In the genomic region with DNA sequence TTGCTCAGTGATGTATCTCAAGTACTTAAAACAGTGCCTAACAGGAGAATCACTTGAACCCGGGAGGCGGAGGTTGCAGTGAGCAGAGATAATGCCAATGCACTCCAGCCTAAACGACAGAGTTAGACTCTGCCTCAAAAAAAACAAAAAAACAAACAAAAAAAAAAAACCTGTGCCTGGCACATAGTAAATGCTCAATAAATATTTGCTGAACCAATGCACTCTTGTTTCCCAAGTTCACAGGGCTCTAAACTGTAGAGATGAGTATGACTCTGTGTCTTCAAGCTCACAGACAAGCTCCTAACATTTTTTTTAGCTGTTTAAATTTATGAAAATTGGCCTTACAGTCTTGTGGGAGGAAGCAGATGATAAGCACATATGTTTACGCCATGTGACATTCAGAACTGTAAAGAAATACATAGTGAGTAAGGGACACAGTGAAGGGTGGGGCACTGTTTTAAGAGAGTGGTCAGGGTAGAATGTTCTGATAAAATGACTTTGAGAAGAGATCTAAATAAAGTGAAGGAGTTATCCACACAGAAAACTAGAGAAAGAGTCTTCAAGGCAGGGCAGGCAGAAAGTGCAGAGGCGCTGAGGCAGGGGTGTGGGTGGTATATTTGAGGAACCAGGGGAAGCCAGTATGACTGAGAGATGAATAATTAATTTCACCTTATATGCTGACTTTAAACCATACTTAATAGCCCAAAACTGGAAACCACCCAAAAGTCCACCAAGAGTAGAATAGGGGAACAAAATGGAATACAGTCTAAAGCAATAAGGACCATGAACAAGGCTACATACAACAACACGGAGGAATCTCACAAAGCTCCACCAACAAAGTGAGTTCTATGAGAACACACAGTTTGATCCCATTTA, we compare ENCODE assay signal across 12 cellular contexts. TPM values are rescaled to one million over a fixed set of nuclear protein-coding genes. Genes with fewer than 3 reads are reported as not detected.
DNase-seq lines count a peak whose midpoint lies in the region; ATAC-seq and TF ChIP-seq lines count a peak whose summit lies in the region.
"Had no signal": no experiment of that assay in that cellular context is flagged by ENCODE, and none has a peak within 500 bp of the region (broad histone marks: within the 10 kb centered on the region; RNA-seq: fewer than 3 reads in every experiment).

No MANE protein-coding gene starts in this region.

- TF ChIP-seq CTCF in Loucy (conservative IDR thresholded peaks at IDR 0.05; ENCODE audit: low read length): no peak

- H3K9ac ChIP-seq in Loucy (ENCODE audit: low read depth, low read length, poor library complexity, severe bottlenecking) (peak overlapping the region; percentile 87), iPS-20b (ENCODE audit: low read depth, low read length) (peak overlapping the region; percentile 17; the same call in 1 of the 2 replicates)
- H3K9ac ChIP-seq: parathyroid adenoma had no signal

- H3K9me2 ChIP-seq in Loucy (replicated peaks; ENCODE audit: low read depth, low read length): no peaks in the 10 kb centered on the region

- no peak overlapping the region for H2AFZ ChIP-seq in Loucy (ENCODE audit: low read length)
- H2AFZ ChIP-seq: parathyroid adenoma had no signal

- H3F3A ChIP-seq in Loucy (ENCODE audit: low read depth): peaks cover 10% of the 10 kb centered on the region

- peak overlapping the region; percentile 91 for H3K4me2 ChIP-seq in Loucy (ENCODE audit: low read depth, low read length, poor library complexity, severe bottlenecking)
- H3K4me2 ChIP-seq: A549 had no signal

- H3K4me3 ChIP-seq in Loucy (ENCODE audit: low read length, poor library complexity, severe bottlenecking) (peak overlapping the region; percentile 78), iPS-20b (ENCODE audit: low read length) (no peak overlapping the region)
- H3K4me3 ChIP-seq: A549 had no signal

- peak overlapping the region; percentile 31 for H3K27ac ChIP-seq in iPS-20b (ENCODE audit: low read length)
- H3K27ac ChIP-seq: A549, parathyroid adenoma had no signal

- no peak for DNase-seq in activated CD4-positive, CD25-positive, alpha-beta regulatory T cell (lab: John Stamatoyannopoulos, UW)
- DNase-seq in NCI-H1048 (lab: John Stamatoyannopoulos, UW) (no peak), A172 (ENCODE audit: low spot score) (no peak), cerebellum (ENCODE audit: low spot score) (no peak)
- DNase-seq: NCI-H1694, Right ventricle myocardium superior had no signal

- no peaks in the 10 kb centered on the region for H4K20me1 ChIP-seq in Loucy (ENCODE audit: insufficient read depth, low read length, poor library complexity, severe bottlenecking)

- H3K9me3 ChIP-seq in Loucy (ENCODE audit: insufficient read depth, low read depth, low read length) (no peaks in the 10 kb centered on the region), iPS-20b (ENCODE audit: insufficient read depth, low read depth, low read length) (no peaks in the 10 kb centered on the region)
- H3K9me3 ChIP-seq: A549 had no signal

- no peaks in the 10 kb centered on the region for H3K27me3 ChIP-seq in Loucy (ENCODE audit: insufficient read depth, low read length, poor library complexity, severe bottlenecking)
- H3K27me3 ChIP-seq in iPS-20b (ENCODE audit: insufficient read depth, low read length): no peaks in the 10 kb centered on the region

- H3K4me1 ChIP-seq in Loucy (ENCODE audit: insufficient read depth, low read length, poor library complexity, severe bottlenecking): peaks cover 78% of the 10 kb centered on the region
- H3K4me1 ChIP-seq in iPS-20b (ENCODE audit: insufficient read depth, low read length): peaks cover 41% of the 10 kb centered on the region

- H3K79me2 ChIP-seq in Loucy (ENCODE audit: insufficient read depth, low read length): peaks cover 84% of the 10 kb centered on the region

- ATAC-seq in activated CD4-positive, CD25-positive, alpha-beta regulatory T cell treated with anti-CD3 and anti-CD28 coated beads, Interleukin-2, amount 50 U/mL, for 24 hours: peak; percentile 74 to 81
- peak; percentile 35 for ATAC-seq in GM21737 (IDR thresholded peaks at IDR 0.05; ENCODE audit: unreplicated experiment)
- ATAC-seq: A549 had no signal

- H3K36me3 ChIP-seq in Loucy (ENCODE audit: insufficient read depth, low read length) (no peaks in the 10 kb centered on the region; the same call in 1 of the 2 replicates), iPS-20b (ENCODE audit: insufficient read depth, low read depth, low read length) (peaks cover 7% of the 10 kb centered on the region; the same call in 1 of the 2 replicates)

RNA-seq across cellular contexts. Expression of a gene that starts 8.7 kb away (rescaled TPM):
- total RNA-seq in A172 (2014; rRNA removed; shearing (Covaris generic)): 8.9 and 14.1 TPM in 2 replicates
- 8.8 TPM for total RNA-seq in cerebellum
